Comparison of ENCODE assay signal across 33 cellular contexts in genomic region chr10:78535716-78536218, GRCh38.
"Had no signal": no experiment of that assay in that cellular context is flagged by ENCODE, and none has a peak within 500 bp of the region (broad histone marks: within the 10 kb centered on the region; RNA-seq: fewer than 3 reads in every experiment).

No MANE protein-coding gene starts in this region.

- H3K9ac ChIP-seq: neural progenitor cell, parathyroid adenoma had no signal

- H3K4me2 ChIP-seq: neural progenitor cell had no signal

- H3K36me3 Mint-ChIP-seq: activated naive CD4-positive, alpha-beta T cell treated with anti-CD3 and anti-CD28 coated beads, Interleukin-2, amount 50 U/mL, for 72 hours; memory B cell; naive thymus-derived CD8-positive, alpha-beta T cell; neural progenitor cell; stimulated activated effector memory CD8-positive, alpha-beta T cell treated with anti-CD3 and anti-CD28 coated beads, Interleukin-12 subunit alpha, Interleukin-12 subunit beta, amount 100 ng/mL, for 72 hours had no signal

- H3K36me3 ChIP-seq: adrenal gland, cardiac muscle cell, gastrocnemius medialis, neural progenitor cell, stomach, thyroid gland had no signal

- H3K27ac ChIP-seq: adrenal gland, body of pancreas, cardiac muscle cell, coronary artery, dorsolateral prefrontal cortex, gastrocnemius medialis, neural progenitor cell, parathyroid adenoma, psoas muscle, stomach, thyroid gland, VCaP had no signal

- ATAC-seq: activated CD4-positive, CD25-positive, alpha-beta regulatory T cell treated with anti-CD3 and anti-CD28 coated beads, Interleukin-2, amount 50 U/mL, for 24 hours; activated naive CD4-positive, alpha-beta T cell treated with anti-CD3 and anti-CD28 coated beads, Interleukin-2, amount 50 U/mL, for 72 hours; body of pancreas; gastrocnemius medialis; left cardiac atrium; naive thymus-derived CD8-positive, alpha-beta T cell; psoas muscle; stimulated activated effector memory CD8-positive, alpha-beta T cell treated with anti-CD3 and anti-CD28 coated beads, Interleukin-12 subunit alpha, Interleukin-12 subunit beta, amount 100 ng/mL, for 72 hours had no signal

- H3K4me3 Mint-ChIP-seq: memory B cell; naive thymus-derived CD8-positive, alpha-beta T cell; neural progenitor cell; stimulated activated effector memory CD8-positive, alpha-beta T cell treated with anti-CD3 and anti-CD28 coated beads, Interleukin-12 subunit alpha, Interleukin-12 subunit beta, amount 100 ng/mL, for 72 hours; T-helper 1 cell treated with Interleukin-12 subunit alpha and Interleukin-12 subunit beta and Interleukin-4 antibody, amounts not matched to agents 30 μg/mL and 1 μg/mL, for 36 hours had no signal

- H3K4me1 ChIP-seq: gastrocnemius medialis, neural progenitor cell, parathyroid adenoma, psoas muscle, thyroid gland had no signal

- H3K4me3 ChIP-seq: adrenal gland, body of pancreas, cardiac muscle cell, coronary artery, dorsolateral prefrontal cortex, gastrocnemius medialis, neural progenitor cell, psoas muscle, stomach, thyroid gland had no signal

- H3K27me3 ChIP-seq: adrenal gland, body of pancreas, cardiac muscle cell, dorsolateral prefrontal cortex, gastrocnemius medialis, neural progenitor cell, stomach, thyroid gland had no signal

- H3K4me1 Mint-ChIP-seq: memory B cell; stimulated activated effector memory CD8-positive, alpha-beta T cell treated with anti-CD3 and anti-CD28 coated beads, Interleukin-12 subunit alpha, Interleukin-12 subunit beta, amount 100 ng/mL, for 72 hours had no signal

- FAIRE-seq: keratinocyte, TTC549 had no signal

- DNase-seq: activated CD4-positive, alpha-beta T cell treated with anti-CD3 and anti-CD28 coated beads for 48 hours; activated CD4-positive, alpha-beta T cell treated with anti-CD3 and anti-CD28 coated beads, Interleukin-2, amount 50 U/mL, for 48 hours; activated naive CD4-positive, alpha-beta T cell; activated T-cell treated with anti-CD3 and anti-CD28 coated beads, Interleukin-2, amount 50 U/mL, for 48 hours; aorta; body of pancreas; cerebellar nuclear complex; dorsolateral prefrontal cortex; effector memory CD4-positive, alpha-beta T cell; gastrocnemius medialis; glutamatergic neuron; left cardiac atrium; midbrain; naive thymus-derived CD8-positive, alpha-beta T cell; occipital lobe; psoas muscle; stimulated activated CD4-positive, alpha-beta T cell treated with anti-CD3 and anti-CD28 coated beads, Interleukin-4, amount 100 ng/mL, for 24 hours; stomach; T-helper 9 cell; thyroid gland had no signal

- H2AFZ ChIP-seq: neural progenitor cell, parathyroid adenoma had no signal

- H3K79me2 ChIP-seq: parathyroid adenoma had no signal

- H3K9me3 Mint-ChIP-seq: activated naive CD4-positive, alpha-beta T cell treated with anti-CD3 and anti-CD28 coated beads, Interleukin-2, amount 50 U/mL, for 72 hours; naive thymus-derived CD8-positive, alpha-beta T cell; stimulated activated effector memory CD8-positive, alpha-beta T cell treated with anti-CD3 and anti-CD28 coated beads, Interleukin-12 subunit alpha, Interleukin-12 subunit beta, amount 100 ng/mL, for 72 hours; T-helper 1 cell treated with Interleukin-12 subunit alpha and Interleukin-12 subunit beta and Interleukin-4 antibody, amounts not matched to agents 30 μg/mL and 1 μg/mL, for 36 hours had no signal

- H3K27ac Mint-ChIP-seq: activated naive CD4-positive, alpha-beta T cell treated with anti-CD3 and anti-CD28 coated beads, Interleukin-2, amount 50 U/mL, for 72 hours; memory B cell; naive thymus-derived CD8-positive, alpha-beta T cell; neural progenitor cell; stimulated activated effector memory CD8-positive, alpha-beta T cell treated with anti-CD3 and anti-CD28 coated beads, Interleukin-12 subunit alpha, Interleukin-12 subunit beta, amount 100 ng/mL, for 72 hours; T-helper 1 cell treated with Interleukin-12 subunit alpha and Interleukin-12 subunit beta and Interleukin-4 antibody, amounts not matched to agents 30 μg/mL and 1 μg/mL, for 36 hours had no signal

- H3K9me3 ChIP-seq: adrenal gland, body of pancreas, gastrocnemius medialis, psoas muscle, stomach, thyroid gland had no signal
